Comparison of ENCODE assay signal across 8 cellular contexts in genomic region chr11:47407746-47408590, GRCh38. TPM values are rescaled to one million over a fixed set of nuclear protein-coding genes. Genes with fewer than 3 reads are reported as not detected.
DNase-seq lines count a peak whose midpoint lies in the region; ATAC-seq, FAIRE-seq and TF ChIP-seq lines count a peak whose summit lies in the region.

Gene SLC39A13, plus strand, starts transcription at chr11:47408590. Its CDS starts 1,505 bp downstream, at chr11:47410095.

- CTCF ChIA-PET in BJ (lab: Yijun Ruan, JAX): interaction anchor here (0.6 to 5.1 kb wide), 7 partner anchors 13 to 54 kb away, joined by 3 to 37 read pairs (median 4); no protein-coding TSS in a partner anchor
- CTCF ChIA-PET in activated CD4-positive, alpha-beta T cell treated with anti-CD3 and anti-CD28 coated beads for 36 hours (lab: Charles Lee): interaction anchor here (0.6 to 5.5 kb wide), 7 partner anchors 16 to 491 kb away, joined by 3 to 69 read pairs (median 4); partner anchors contain the start of gene PSMC3

- H3K4me1 Mint-ChIP-seq in activated CD4-positive, alpha-beta T cell treated with anti-CD3 and anti-CD28 coated beads for 36 hours: peaks cover 16% of the 10 kb centered on the region
- H3K4me1 Mint-ChIP-seq in chondrocyte (ENCODE audit: low read depth): peaks cover 26% of the 10 kb centered on the region

- intact Hi-C loops in activated CD4-positive, alpha-beta T cell treated with anti-CD3 and anti-CD28 coated beads for 36 hours (cut with DNase I, micrococcal nuclease): loop anchor here (1.0 to 10.0 kb wide), 18 partner anchors 13 to 791 kb away; partner anchors contain the start of genes PSMC3 (in 2 of the 2), ACP2 (in 1 of the 2), ARHGAP1 (in 1 of the 2) and ATG13 (in 1 of the 2)

- H3K27ac Mint-ChIP-seq in activated CD4-positive, alpha-beta T cell treated with anti-CD3 and anti-CD28 coated beads for 36 hours: peak within 1 kb of the TSS; percentile 94
- H3K27ac Mint-ChIP-seq in chondrocyte (ENCODE audit: unreplicated experiment): peak within 1 kb of the TSS; percentile 99

- H3K4me3 Mint-ChIP-seq in activated CD4-positive, alpha-beta T cell treated with anti-CD3 and anti-CD28 coated beads for 36 hours: peak within 1 kb of the TSS; percentile 89
- H3K4me3 Mint-ChIP-seq in chondrocyte (ENCODE audit: unreplicated experiment): peak within 1 kb of the TSS; percentile 98

- peak; percentile 80 for ATAC-seq in HG03442 (IDR thresholded peaks at IDR 0.05; ENCODE audit: unreplicated experiment)
- ATAC-seq in activated CD4-positive, alpha-beta T cell treated with anti-CD3 and anti-CD28 coated beads for 36 hours: peak; percentile 91

- H3K27me3 Mint-ChIP-seq in activated CD4-positive, alpha-beta T cell treated with anti-CD3 and anti-CD28 coated beads for 36 hours: no peaks in the 10 kb centered on the region
- no peaks in the 10 kb centered on the region for H3K27me3 Mint-ChIP-seq in chondrocyte (ENCODE audit: low read depth)

- H3K36me3 Mint-ChIP-seq in activated CD4-positive, alpha-beta T cell treated with anti-CD3 and anti-CD28 coated beads for 36 hours (ENCODE audit: low read depth): no peaks in the 10 kb centered on the region
- no peaks in the 10 kb centered on the region for H3K36me3 Mint-ChIP-seq in chondrocyte (ENCODE audit: low read depth)

- peaks cover 17% of the 10 kb centered on the region for H3K36me3 ChIP-seq in BJ (ENCODE audit: control insufficient read depth, insufficient read depth, low read length)

- H3K27me3 ChIP-seq in BJ (ENCODE audit: control insufficient read depth, insufficient read depth, low read length): no peaks in the 10 kb centered on the region

- DNase-seq in BJ (ENCODE audit: low read depth): peak; percentile 75
- peak; percentile 99 for DNase-seq in GM19239 (ENCODE audit: insufficient read length, low spot score)
- peak; percentile 66 to 85 for DNase-seq in NCI-H524 (lab: John Stamatoyannopoulos, UW)
- DNase-seq in activated CD4-positive, alpha-beta T cell treated with anti-CD3 and anti-CD28 coated beads for 36 hours: peak; percentile 95
- DNase-seq in chondrocyte (ENCODE audit: low spot score): peak; percentile 98
- DNase-seq in kidney tubule cell (ENCODE audit: low spot score): peak; percentile 96
- DNase-seq in stimulated activated CD4-positive, alpha-beta T cell treated with anti-CD3 and anti-CD28 coated beads, Interleukin-1b, Interleukin-23, amount 100 ng/mL, for 1 hour (ENCODE audit: low read depth in 2 of 2): peak; percentile 82 to 85

- peak; percentile 45 for TF ChIP-seq CTCF in BJ (IDR thresholded peaks at IDR 0.05; ENCODE audit: insufficient read depth, low read depth, low read length)
- peak; percentile 94 for TF ChIP-seq CTCF in chondrocyte (IDR thresholded peaks at IDR 0.05)

- peak; percentile 84 for FAIRE-seq in GM19239 (lab: Jason Lieb, UNC)

- H3K9me3 Mint-ChIP-seq in activated CD4-positive, alpha-beta T cell treated with anti-CD3 and anti-CD28 coated beads for 36 hours (ENCODE audit: low read depth): no peaks in the 10 kb centered on the region
- H3K9me3 Mint-ChIP-seq in chondrocyte (ENCODE audit: low read depth): no peaks in the 10 kb centered on the region

- H3K4me3 ChIP-seq in BJ (ENCODE audit: low read depth, low read length): peak within 1 kb of the TSS; percentile 95

- POLR2A ChIA-PET in BJ (lab: Charles Lee): no interaction called here
- POLR2A ChIA-PET in activated CD4-positive, alpha-beta T cell treated with anti-CD3 and anti-CD28 coated beads for 36 hours (lab: Charles Lee): interaction anchor here (0.5 to 2.5 kb wide), 3 partner anchors 13 to 586 kb away, joined by 4 to 8 read pairs (median 8); partner anchors contain the start of gene DDB2

RNA-seq across cellular contexts. Expression of gene SLC39A13, which starts in this region (rescaled TPM):
- 59.7 and 108 TPM in 2 replicates for polyA plus RNA-seq in BJ (2011; rRNA removed)
- polyA minus RNA-seq in BJ (2011; rRNA and poly(A)+ RNA removed): 24.2 and 32.3 TPM in 2 replicates
- 10 to 100 TPM in 1 of 2 experiments, 1 to 10 TPM in 1; 8.6 to 10.7 TPM for total RNA-seq in activated CD4-positive, alpha-beta T cell treated with anti-CD3 and anti-CD28 coated beads for 36 hours
- 113 to 124 TPM (median 120 TPM) in 3 replicates for total RNA-seq in chondrocyte

Comparison
In these comparisons a context has a peak if more than half of its experiments do, and no peak if none do; other contexts are left out.
1. Peak in every context shown above with its lines: DNase-seq, ATAC-seq and H3K4me3 ChIP-seq.